Comparison of ENCODE assay signal across 9 cellular contexts in genomic region chr9:128098017-128098935, GRCh38. TPM values are rescaled to one million over a fixed set of nuclear protein-coding genes. Genes with fewer than 3 reads are reported as not detected.
DNase-seq lines count a peak whose midpoint lies in the region; FAIRE-seq and TF ChIP-seq lines count a peak whose summit lies in the region.
"Had no signal": no experiment of that assay in that cellular context is flagged by ENCODE, and none has a peak within 500 bp of the region (broad histone marks: within the 10 kb centered on the region; RNA-seq: fewer than 3 reads in every experiment).

No MANE protein-coding gene starts in this region.

- H3K27me3 ChIP-seq in liver (ENCODE audit: control insufficient read depth in 4 of 4, insufficient read depth in 4 of 4, low read length in 3 of 4): no peaks in the 10 kb centered on the region

- 6% methylated on average over 28 of the region's 28 CpGs for WGBS in liver

- DNase-seq in H54 (ENCODE audit: insufficient read length, low spot score): peak; percentile 97
- peak; percentile 96 for DNase-seq in NCI-H460 (ENCODE audit: extremely low read depth, low read depth)
- peak; percentile 65 for DNase-seq in activated CD4-positive, alpha-beta T cell treated with anti-CD3 and anti-CD28 coated beads, Interleukin-2, amount 50 U/mL, for 4 hours
- peak; percentile 94 for DNase-seq in ecto neural progenitor cell (ENCODE audit: low spot score)
- DNase-seq in stimulated activated CD4-positive, alpha-beta T cell treated with anti-CD3 and anti-CD28 coated beads, Interleukin-2, amount 100 ng/mL, for 24 hours: peak; percentile 62 to 69
- DNase-seq in RPMI8226: no peak
- no peak for DNase-seq in GM10266 (ENCODE audit: extremely low spot score)

- H3K9ac ChIP-seq in liver (ENCODE audit: low read depth in 1 of 2, low read length in 2 of 2): peak overlapping the region; percentile 98 to 99

- TF ChIP-seq POLR2A in H54 (IDR thresholded peaks at IDR 0.05; ENCODE audit: low read depth, low read length): peak; percentile 95

- peak; percentile 4 to 31 for TF ChIP-seq RAD21 in liver (IDR thresholded peaks at IDR 0.05)

- H3K9me3 ChIP-seq in liver (ENCODE audit: control insufficient read depth in 4 of 4, low read length in 3 of 4): no peaks in the 10 kb centered on the region

- peaks cover 0 to 11% (median 0%) of the 10 kb centered on the region in 4 donors for H3K36me3 ChIP-seq in liver (ENCODE audit: control insufficient read depth in 4 of 4, insufficient read depth in 3 of 4, low read depth in 1 of 4, low read length in 3 of 4)

- H3K4me1 ChIP-seq in liver (ENCODE audit: control insufficient read depth in 4 of 4, insufficient read depth in 4 of 4, low read length in 3 of 4): peaks cover 14 to 63% (median 48%) of the 10 kb centered on the region in 4 donors

- H3K4me3 ChIP-seq in liver (ENCODE audit: low read depth in 1 of 3, low read length in 3 of 3): peak overlapping the region; percentile 56 to 93 (median 82)

- H3K27ac ChIP-seq in liver (ENCODE audit: low read depth in 1 of 2, low read length in 2 of 2): peak overlapping the region; percentile 91 to 94

- peak; percentile 94 for FAIRE-seq in H54 (lab: Jason Lieb, UNC)
- FAIRE-seq: islet of Langerhans had no signal

- TF ChIP-seq CTCF in liver (IDR thresholded peaks at IDR 0.05; ENCODE audit: low read depth, low read length, missing input control): no peak
- TF ChIP-seq CTCF in GM10266 (IDR thresholded peaks at IDR 0.05; ENCODE audit: control insufficient read depth, insufficient read depth, low read depth, missing control alignments): no peak

TF ChIP-seq in liver, 16 proteins besides CTCF, POLR2A, EP300 and RAD21:
- TF ChIP-seq JUND (IDR thresholded peaks at IDR 0.05): peak; percentile 96 to 97
- peak; percentile 76 for TF ChIP-seq NR2F2 (IDR thresholded peaks at IDR 0.05)
- peak; percentile 59 for TF ChIP-seq FOXA2 (IDR thresholded peaks at IDR 0.05)
- TF ChIP-seq ZBTB33 (IDR thresholded peaks at IDR 0.05): peak; percentile 89
- peak; percentile 90 for TF ChIP-seq SP1 (IDR thresholded peaks at IDR 0.05)
- peak; percentile 95 for TF ChIP-seq REST (IDR thresholded peaks at IDR 0.05)
- TF ChIP-seq RXRA (IDR thresholded peaks at IDR 0.05): peak; percentile 82 to 95
- peak in 1 of 2 donors; percentile 56 for TF ChIP-seq EGR1 (IDR thresholded peaks at IDR 0.05; ENCODE audit: low read depth in 2 of 2)
- peak; percentile 76 for TF ChIP-seq ATF3 (IDR thresholded peaks at IDR 0.05)
- TF ChIP-seq HNF4A (conservative IDR thresholded peaks at IDR 0.05): peak; percentile 88 to 93
- TF ChIP-seq TAF1 (conservative IDR thresholded peaks at IDR 0.05): peak; percentile 99
- TF ChIP-seq MAX (IDR thresholded peaks at IDR 0.05): peak; percentile 75
- peak; percentile 75 for TF ChIP-seq HNF4G (IDR thresholded peaks at IDR 0.05)
- TF ChIP-seq YY1 (IDR thresholded peaks at IDR 0.05): peak; percentile 91
- peak; percentile 44 for TF ChIP-seq FOXA1 (IDR thresholded peaks at IDR 0.05)
- TF ChIP-seq GABPA (IDR thresholded peaks at IDR 0.05 in 1 of 2, conservative IDR thresholded peaks at IDR 0.05 in 1 of 2): peak in 1 of 2 donors; percentile 13
TF ChIP-seq in liver: peak in this region for 16.

RNA-seq across cellular contexts. Expression of gene PTGES2, which starts 29.3 kb away (rescaled TPM):
- 76.6 and 80.3 TPM in 2 replicates for total RNA-seq in NCI-H460 (2014; rRNA removed; shearing (Covaris generic))
- polyA plus RNA-seq in NCI-H460 (2014; cell fraction: nucleus; rRNA removed): 251 and 278 TPM in 2 replicates
- 10 to 100 TPM; 22.8 to 34.7 TPM for total RNA-seq in liver
- 10 to 100 TPM; 28.2 to 41.1 TPM for polyA plus RNA-seq in liver

RNA-seq across cellular contexts. Expression of gene SLC25A25, which starts 30.2 kb away (rescaled TPM):
- total RNA-seq in NCI-H460 (2014; rRNA removed; shearing (Covaris generic)): 15.2 and 15.5 TPM in 2 replicates
- 25.8 and 36.9 TPM in 2 replicates for polyA plus RNA-seq in NCI-H460 (2014; cell fraction: nucleus; rRNA removed)
- total RNA-seq in liver: 10 to 100 TPM; 21.7 to 74.6 TPM
- 10 to 100 TPM; 35.4 to 43.2 TPM for polyA plus RNA-seq in liver

RNA-seq across cellular contexts. Expression of gene NAIF1, which starts 31.2 kb away (rescaled TPM):
- 9.9 and 10.6 TPM in 2 replicates for total RNA-seq in NCI-H460 (2014; rRNA removed; shearing (Covaris generic))
- polyA plus RNA-seq in NCI-H460 (2014; cell fraction: nucleus; rRNA removed): 8.6 and 10.2 TPM in 2 replicates
- 1 to 10 TPM; 4.6 to 6.5 TPM for total RNA-seq in liver
- polyA plus RNA-seq in liver: 1 to 10 TPM; 2.5 to 4.8 TPM

RNA-seq across cellular contexts. Expression of gene LCN2, which starts 51.0 kb away (rescaled TPM):
- total RNA-seq in NCI-H460 (2014; rRNA removed; shearing (Covaris generic)): not detected in 2 replicates
- not detected in 2 replicates for polyA plus RNA-seq in NCI-H460 (2014; cell fraction: nucleus; rRNA removed)
- 1 to 10 TPM; 7.0 to 10.0 TPM for total RNA-seq in liver
- 10 to 100 TPM; 10.8 to 64.5 TPM for polyA plus RNA-seq in liver

Comparison
In these comparisons a context has a peak if more than half of its experiments do, and no peak if none do; other contexts are left out.
1. DNase-seq: peak in H54 (single experiment), NCI-H460 (single experiment), activated CD4-positive, alpha-beta T cell treated with anti-CD3 and anti-CD28 coated beads, Interleukin-2, amount 50 U/mL, for 4 hours (2 of 2), ecto neural progenitor cell (single experiment) and stimulated activated CD4-positive, alpha-beta T cell treated with anti-CD3 and anti-CD28 coated beads, Interleukin-2, amount 100 ng/mL, for 24 hours (2 of 2); none in RPMI8226 (single experiment) and GM10266 (single experiment).